22 cellular contexts compared by ENCODE assay signal in the genomic region with DNA sequence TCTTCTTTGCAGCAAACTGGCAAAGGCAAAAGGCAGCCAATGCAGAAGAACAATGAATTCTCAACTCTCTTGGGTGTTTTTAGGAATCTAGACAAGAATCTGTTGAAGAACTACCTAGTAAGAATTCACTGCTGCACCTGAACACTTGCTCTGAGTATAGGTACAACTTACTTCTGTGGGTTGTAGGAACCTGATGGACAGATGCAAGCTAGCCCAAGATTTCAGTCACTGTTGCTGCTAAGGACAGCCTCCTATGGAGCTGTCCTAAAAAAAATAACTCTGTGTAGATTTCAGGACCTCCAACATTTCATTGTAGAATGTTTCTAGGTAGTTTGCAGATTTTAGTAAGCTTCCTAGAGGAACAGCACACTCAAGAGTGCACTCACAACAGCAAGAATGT.
A peak's percentile ranks its signal among the peaks of the same experiment; 100 is the strongest.
DNase-seq lines count a peak whose midpoint lies in the region; ATAC-seq and TF ChIP-seq lines count a peak whose summit lies in the region.
"Had no signal": no experiment of that assay in that cellular context is flagged by ENCODE, and none has a peak within 500 bp of the region (broad histone marks: within the 10 kb centered on the region; RNA-seq: fewer than 3 reads in every experiment).

No MANE protein-coding gene starts in this region.

- H3K79me2 ChIP-seq in MM.1S (ENCODE audit: low read length) = no peaks in the 10 kb centered on the region

- H3K27ac ChIP-seq in MM.1S (ENCODE audit: low read length) = peak overlapping the region; percentile 98
- H3K27ac ChIP-seq: body of pancreas, esophagus muscularis mucosa, gastrocnemius medialis, RWPE1, SK-N-MC had no signal

- no peak for TF ChIP-seq CTCF in MM.1S (IDR thresholded peaks at IDR 0.05; ENCODE audit: low read length)

- no peak for TF ChIP-seq POLR2A in GM18505 (IDR thresholded peaks at IDR 0.05; ENCODE audit: borderline replicate concordance, extremely low read depth, insufficient read depth, insufficient read length)

- peak overlapping the region; percentile 30 for H3K4me2 ChIP-seq in MM.1S (ENCODE audit: low read depth, low read length)

- H3K4me1 ChIP-seq in MM.1S (ENCODE audit: low read length) = peaks cover 32% of the 10 kb centered on the region
- H3K4me1 ChIP-seq: body of pancreas, esophagus muscularis mucosa, gastrocnemius medialis, HAP-1 had no signal

- H3K4me3 ChIP-seq in MM.1S (ENCODE audit: low read length) = peak overlapping the region; percentile 0; the same call in 1 of the 2 replicates
- no peak overlapping the region for H3K4me3 ChIP-seq in MG63
- H3K4me3 ChIP-seq: body of pancreas, esophagus muscularis mucosa, gastrocnemius medialis, HAP-1, SK-N-MC had no signal

- peak overlapping the region; percentile 35 for H2AFZ ChIP-seq in MM.1S (ENCODE audit: low read length)

- H3K27me3 ChIP-seq in MM.1S (replicated peaks; ENCODE audit: insufficient read depth, low read length) = no peaks in the 10 kb centered on the region
- no peaks in the 10 kb centered on the region for H3K27me3 ChIP-seq in MG63
- H3K27me3 ChIP-seq: body of pancreas, esophagus muscularis mucosa, gastrocnemius medialis had no signal

- peak; percentile 68 for DNase-seq in MM.1S
- no peak for DNase-seq in NCI-H69 (lab: John Stamatoyannopoulos, UW)
- DNase-seq in DMS114 treated with DMSO at 0.1 percent for 48 hours (lab: John Stamatoyannopoulos, UW; ENCODE audit: unreplicated experiment) = no peak
- DNase-seq in MG63 = no peak
- DNase-seq: activated gamma-delta T cell, activated T-cell treated with anti-CD3 and anti-CD28 coated beads for 4 hours, body of pancreas, COR-L47, gastrocnemius medialis, NCI-H146, NCI-H2171, NCI-H526 treated with DMSO at 0.1 percent for 48 hours, substantia nigra, T-helper 9 cell had no signal

- H3F3A ChIP-seq in MM.1S (ENCODE audit: insufficient read depth, low read length) = peaks cover 33% of the 10 kb centered on the region

- H4K20me1 ChIP-seq in MM.1S (ENCODE audit: insufficient read depth, low read length) = no peaks in the 10 kb centered on the region

- no peaks in the 10 kb centered on the region; the same call in 1 of the 2 replicates for H3K36me3 ChIP-seq in MM.1S (replicated peaks; ENCODE audit: insufficient read depth, low read length)
- H3K36me3 ChIP-seq in MG63 = no peaks in the 10 kb centered on the region
- H3K36me3 ChIP-seq: esophagus muscularis mucosa, gastrocnemius medialis, HAP-1 had no signal

- ATAC-seq in GM18505 (IDR thresholded peaks at IDR 0.05; ENCODE audit: unreplicated experiment) = peak; percentile 12
- peak; percentile 15 for ATAC-seq in GM19438 (IDR thresholded peaks at IDR 0.05; ENCODE audit: low read depth, unreplicated experiment)
- peak; percentile 3 for ATAC-seq in HG02763 (IDR thresholded peaks at IDR 0.05; ENCODE audit: unreplicated experiment)
- no peak for ATAC-seq in HG02840 (IDR thresholded peaks at IDR 0.05; ENCODE audit: low FRiP score, unreplicated experiment)
- ATAC-seq: body of pancreas, gastrocnemius medialis had no signal

- no peaks in the 10 kb centered on the region for H3K9me3 ChIP-seq in MM.1S (replicated peaks; ENCODE audit: insufficient read depth, low read length)
- H3K9me3 ChIP-seq in MG63 = no peaks in the 10 kb centered on the region
- H3K9me3 ChIP-seq: body of pancreas, esophagus muscularis mucosa, gastrocnemius medialis, HAP-1 had no signal

- peak overlapping the region; percentile 41 for H3K9ac ChIP-seq in MM.1S (ENCODE audit: low read length)

- H3K9me2 ChIP-seq in MM.1S (replicated peaks; ENCODE audit: insufficient read depth, low read length) = no peaks in the 10 kb centered on the region
